ENCODE assay signal across 24 cellular contexts in genomic region chr2:8459474-8459873, GRCh38.
"Had no signal": no experiment of that assay in that cellular context is flagged by ENCODE, and none has a peak within 500 bp of the region (broad histone marks: within the 10 kb centered on the region; RNA-seq: fewer than 3 reads in every experiment).

No MANE protein-coding gene starts in this region.

- H3K4me3 Mint-ChIP-seq: activated CD4-positive, alpha-beta T cell treated with anti-CD3 and anti-CD28 coated beads, Interleukin-2, amount 10 ng/mL, durations not matched to agents 7 days and 5 days; activated CD8-positive, alpha-beta T cell treated with anti-CD3 and anti-CD28 coated beads for 36 hours; activated naive CD4-positive, alpha-beta T cell treated with anti-CD3 and anti-CD28 coated beads, Interleukin-2, amount 50 U/mL, for 24 hours; activated T-cell treated with anti-CD3 and anti-CD28 coated beads, Interleukin-2, amount 50 U/mL, for 72 hours; WTC11 had no signal

- H3K36me3 ChIP-seq: brain microvascular endothelial cell, cardiac muscle cell, MG63, Peyer's patch, SJCRH30 had no signal

- H3K36me3 Mint-ChIP-seq: activated naive CD4-positive, alpha-beta T cell treated with anti-CD3 and anti-CD28 coated beads, Interleukin-2, amount 50 U/mL, for 24 hours; WTC11 had no signal

- H3K27ac ChIP-seq: brain microvascular endothelial cell, cardiac muscle cell, Peyer's patch, RWPE1, SJCRH30 had no signal

- DNase-seq: activated CD4-positive, alpha-beta T cell treated with anti-CD3 and anti-CD28 coated beads, Interleukin-2, amount 10 ng/mL, durations not matched to agents 7 days and 5 days; activated CD4-positive, CD25-positive, alpha-beta regulatory T cell treated with anti-CD3 and anti-CD28 coated beads, Interleukin-2, amount 50 U/mL, for 72 hours; activated CD8-positive, alpha-beta memory T cell treated with anti-CD3 and anti-CD28 coated beads, Interleukin-2, amount 50 U/mL, for 4 hours; activated CD8-positive, alpha-beta T cell treated with anti-CD3 and anti-CD28 coated beads for 36 hours; activated naive CD4-positive, alpha-beta T cell; activated T-cell treated with anti-CD3 and anti-CD28 coated beads, Interleukin-2, amount 50 U/mL, for 72 hours; brain microvascular endothelial cell; MG63; MV-4-11; NCI-H1105; NCI-H1436 treated with DMSO at 0.1 percent for 48 hours; NCI-H187; NCI-H2081; NCI-H510A treated with DMSO at 0.1 percent for 48 hours; NCI-H69; Right ventricle myocardium superior; SJCRH30; SK-N-SH; T-helper 1 cell had no signal

- H3K4me2 ChIP-seq: SK-N-SH had no signal

- H3K27me3 ChIP-seq: MG63, Peyer's patch had no signal

- ATAC-seq: activated CD8-positive, alpha-beta T cell treated with anti-CD3 and anti-CD28 coated beads for 36 hours; activated T-cell treated with anti-CD3 and anti-CD28 coated beads, Interleukin-2, amount 50 U/mL, for 72 hours; WTC11 had no signal

- H3K9me3 ChIP-seq: MG63, Peyer's patch, SJCRH30, SK-N-SH had no signal

- H3K9me3 Mint-ChIP-seq: activated CD4-positive, alpha-beta T cell treated with anti-CD3 and anti-CD28 coated beads, Interleukin-2, amount 10 ng/mL, durations not matched to agents 7 days and 5 days; activated CD8-positive, alpha-beta T cell treated with anti-CD3 and anti-CD28 coated beads for 36 hours; activated naive CD4-positive, alpha-beta T cell treated with anti-CD3 and anti-CD28 coated beads, Interleukin-2, amount 50 U/mL, for 24 hours; activated T-cell treated with anti-CD3 and anti-CD28 coated beads, Interleukin-2, amount 50 U/mL, for 72 hours; WTC11 had no signal

- H3K4me3 ChIP-seq: cardiac muscle cell, MG63, Peyer's patch, SJCRH30 had no signal

- H3K9ac ChIP-seq: SK-N-SH had no signal

- H3K27ac Mint-ChIP-seq: activated CD4-positive, alpha-beta T cell treated with anti-CD3 and anti-CD28 coated beads, Interleukin-2, amount 10 ng/mL, durations not matched to agents 7 days and 5 days; activated CD8-positive, alpha-beta T cell treated with anti-CD3 and anti-CD28 coated beads for 36 hours; activated naive CD4-positive, alpha-beta T cell treated with anti-CD3 and anti-CD28 coated beads, Interleukin-2, amount 50 U/mL, for 24 hours; activated T-cell treated with anti-CD3 and anti-CD28 coated beads, Interleukin-2, amount 50 U/mL, for 72 hours; WTC11 had no signal
